10 cellular contexts compared by ENCODE assay signal in the genomic region with DNA sequence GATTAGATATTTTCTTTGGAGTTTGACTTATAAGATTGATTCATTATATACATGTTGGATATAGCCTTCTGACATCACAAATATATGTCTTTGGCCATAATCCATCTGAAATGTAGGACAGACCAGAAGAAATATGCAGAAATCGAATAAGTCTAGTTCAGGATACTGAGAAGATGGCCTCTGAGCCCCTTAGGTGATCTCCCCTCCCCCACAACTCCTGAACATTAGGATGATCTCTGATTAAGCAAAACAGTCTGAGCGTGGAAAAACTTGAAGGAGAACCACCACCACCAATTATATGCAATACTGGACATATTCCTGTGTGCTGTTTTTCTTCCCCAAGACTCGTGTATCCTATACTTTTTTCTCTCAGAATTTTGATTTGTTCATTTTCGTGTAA. TPM values are rescaled to one million over a fixed set of nuclear protein-coding genes. Genes with fewer than 3 reads are reported as not detected.
DNase-seq lines count a peak whose midpoint lies in the region; ATAC-seq, FAIRE-seq and TF ChIP-seq lines count a peak whose summit lies in the region.
"Had no signal": no experiment of that assay in that cellular context is flagged by ENCODE, and none has a peak within 500 bp of the region (broad histone marks: within the 10 kb centered on the region; RNA-seq: fewer than 3 reads in every experiment).

No MANE protein-coding gene starts in this region.

- no peak for ATAC-seq in HG03159 (IDR thresholded peaks at IDR 0.05; ENCODE audit: unreplicated experiment)
- no peak for ATAC-seq in GM19395 (IDR thresholded peaks at IDR 0.05; ENCODE audit: unreplicated experiment)

- peak overlapping the region; percentile 98 for H3K4me3 ChIP-seq in OCI-LY3 (ENCODE audit: low read length)
- H3K4me3 ChIP-seq in endothelial cell of umbilical vein (replicated peaks in 1 of 3; ENCODE audit: insufficient read depth in 1 of 3, low read depth in 1 of 3, low read length in 3 of 3), result peak overlapping the region in 1 of 3 experiments; percentile 86
- peak overlapping the region; percentile 99 for H3K4me3 ChIP-seq in skeletal muscle cell (ENCODE audit: low read depth, low read length)

- peaks cover 74% of the 10 kb centered on the region for H4K20me1 ChIP-seq in OCI-LY3 (ENCODE audit: insufficient read depth, low read length)
- H4K20me1 ChIP-seq in endothelial cell of umbilical vein (replicated peaks; ENCODE audit: control insufficient read depth, extremely low read depth, insufficient read depth, low read length), result peaks cover 31% of the 10 kb centered on the region

- peaks cover 45% of the 10 kb centered on the region for H3K4me1 ChIP-seq in OCI-LY3 (ENCODE audit: low read length)
- H3K4me1 ChIP-seq in endothelial cell of umbilical vein (ENCODE audit: control insufficient read depth, extremely low read depth, insufficient read depth, low read length), result peaks cover 47% of the 10 kb centered on the region

- CTCF ChIA-PET in endothelial cell of umbilical vein (lab: Charles Lee), result interaction anchor here (0.8 kb wide), 1 partner anchor 8 kb away, joined by 4 read pairs; no protein-coding TSS in a partner anchor

- peak; percentile 43 to 68 for DNase-seq in NCI-H524 (lab: John Stamatoyannopoulos, UW)
- no peak for DNase-seq in NCI-H524 treated with DMSO at 0.1 percent for 48 hours (lab: John Stamatoyannopoulos, UW)
- peak; percentile 21 for DNase-seq in endothelial cell of umbilical vein (ENCODE audit: low read depth, low spot score)
- DNase-seq in skeletal muscle cell (ENCODE audit: low read depth), result no peak
- DNase-seq in effector CD4-positive, alpha-beta T cell, result no peak
- DNase-seq: effector memory CD4-positive, alpha-beta T cell; stimulated activated CD4-positive, alpha-beta T cell treated with anti-CD3 and anti-CD28 coated beads, Interleukin-1b, Interleukin-23, amount 100 ng/mL, for 48 hours had no signal

- BruUV-seq in endothelial cell of umbilical vein (replicated peaks; lab: Mats Ljungman, UMichigan), result no TSS peak

- no peaks in the 10 kb centered on the region for H3K9me1 ChIP-seq in endothelial cell of umbilical vein (replicated peaks; ENCODE audit: control insufficient read depth, extremely low read depth, insufficient read depth, low read length)

- H2AFZ ChIP-seq in OCI-LY3 (ENCODE audit: low read depth, low read length), result no peak overlapping the region
- H2AFZ ChIP-seq in endothelial cell of umbilical vein (ENCODE audit: low read depth, low read length), result no peak overlapping the region

- H3K36me3 ChIP-seq in OCI-LY3 (replicated peaks; ENCODE audit: low read depth, low read length), result peaks cover 20% of the 10 kb centered on the region
- no peaks in the 10 kb centered on the region for H3K36me3 ChIP-seq in endothelial cell of umbilical vein (ENCODE audit: control insufficient read depth in 2 of 2, extremely low read depth in 1 of 2, insufficient read depth in 2 of 2, low read length in 2 of 2)

- no peak for TF ChIP-seq CTCF in OCI-LY3 (IDR thresholded peaks at IDR 0.05; ENCODE audit: low read depth, low read length)
- TF ChIP-seq CTCF in endothelial cell of umbilical vein (IDR thresholded peaks at IDR 0.05; ENCODE audit: extremely low read depth in 1 of 2, insufficient read depth in 1 of 2, low read depth in 1 of 2, low read length in 2 of 2), result no peak

- H3K9me3 ChIP-seq in OCI-LY3 (ENCODE audit: insufficient read depth, low read length) (no peaks in the 10 kb centered on the region), endothelial cell of umbilical vein (replicated peaks; ENCODE audit: control insufficient read depth, insufficient read depth, low read length) (no peaks in the 10 kb centered on the region)

- TF ChIP-seq POLR2A in endothelial cell of umbilical vein (IDR thresholded peaks at IDR 0.05; ENCODE audit: low read depth, low read length), result no peak

- dilution Hi-C loops in endothelial cell of umbilical vein (cut with MboI; ENCODE audit: extremely low pct_ligation_motif_present, low sequenced_read_pairs), result no loop called here

- intact Hi-C loops in endothelial cell of umbilical vein (cut with micrococcal nuclease), result no loop called here

- no peaks in the 10 kb centered on the region for H3K27me3 ChIP-seq in OCI-LY3 (ENCODE audit: low read depth, low read length)
- H3K27me3 ChIP-seq in endothelial cell of umbilical vein (ENCODE audit: control insufficient read depth in 2 of 2, insufficient read depth in 2 of 2, low read length in 2 of 2), result no peaks in the 10 kb centered on the region

- peak overlapping the region; percentile 73 for H3K4me2 ChIP-seq in OCI-LY3 (ENCODE audit: low read length)
- peak overlapping the region; percentile 96 for H3K4me2 ChIP-seq in endothelial cell of umbilical vein (ENCODE audit: insufficient read depth, low read length)

- POLR2A ChIA-PET in endothelial cell of umbilical vein (lab: Charles Lee), result no interaction called here

- 0 out of 2 replicates have a peak overlapping the region, but pooled peaks have one; percentile 8 for H3K9ac ChIP-seq in OCI-LY3 (ENCODE audit: low read length)
- H3K9ac ChIP-seq in endothelial cell of umbilical vein (replicated peaks; ENCODE audit: extremely low read depth, insufficient read depth, low read length), result peak overlapping the region; percentile 99

- H3K27ac ChIP-seq in OCI-LY3 (ENCODE audit: low read length) (no peak overlapping the region), endothelial cell of umbilical vein (ENCODE audit: insufficient read depth, low read depth, low read length) (peak overlapping the region; percentile 31)

- H3K79me2 ChIP-seq in OCI-LY3 (ENCODE audit: low read length) (peaks cover 92% of the 10 kb centered on the region), endothelial cell of umbilical vein (ENCODE audit: control insufficient read depth, insufficient read depth, low read length) (peaks cover 85% of the 10 kb centered on the region)

- no peak for FAIRE-seq in endothelial cell of umbilical vein (lab: Jason Lieb, UNC)

TF ChIP-seq in endothelial cell of umbilical vein, 7 proteins besides CTCF, POLR2A, EP300 and RAD21:
- TF ChIP-seq EZH2 (IDR thresholded peaks at IDR 0.05; ENCODE audit: borderline replicate concordance, low read depth, low read length, severe bottlenecking) (no peak), MYC (IDR thresholded peaks at IDR 0.05; ENCODE audit: low read depth, low read length) (no peak), GATA2 (IDR thresholded peaks at IDR 0.05; ENCODE audit: insufficient read depth, insufficient read length, low read depth, low read length) (no peak)

RNA-seq across cellular contexts. Expression of a gene that starts 3.2 kb away (rescaled TPM):
- total RNA-seq in endothelial cell of umbilical vein, result 145 and 149 TPM in 2 replicates
- polyA plus RNA-seq in endothelial cell of umbilical vein, result 48.2 and 64.5 TPM in 2 replicates
- 42.1 and 44.2 TPM in 2 replicates for polyA plus RNA-seq in endothelial cell of umbilical vein (2011; cell fraction: cytosol; rRNA removed)
- 260 and 310 TPM in 2 replicates for polyA plus RNA-seq in endothelial cell of umbilical vein (2011; cell fraction: nucleus; rRNA removed)
- polyA plus RNA-seq in endothelial cell of umbilical vein (2012), result 56.6 and 64.1 TPM in 2 replicates
- 135 and 172 TPM in 2 replicates for polyA minus RNA-seq in endothelial cell of umbilical vein
- 54.6 TPM for polyA minus RNA-seq in endothelial cell of umbilical vein (2011; cell fraction: cytosol; rRNA and poly(A)+ RNA removed)
- polyA minus RNA-seq in endothelial cell of umbilical vein (2011; cell fraction: nucleus; rRNA and poly(A)+ RNA removed), result 250 and 314 TPM in 2 replicates

RNA-seq across cellular contexts. Expression of a gene that starts 37.8 kb away (rescaled TPM):
- 22.7 and 26.5 TPM in 2 replicates for total RNA-seq in endothelial cell of umbilical vein
- polyA plus RNA-seq in endothelial cell of umbilical vein, result 10.0 and 10.5 TPM in 2 replicates
- polyA plus RNA-seq in endothelial cell of umbilical vein (2011; cell fraction: cytosol; rRNA removed), result 15.7 and 17.8 TPM in 2 replicates
- polyA plus RNA-seq in endothelial cell of umbilical vein (2011; cell fraction: nucleus; rRNA removed), result 13.4 and 13.5 TPM in 2 replicates
- 29.0 and 37.1 TPM in 2 replicates for polyA plus RNA-seq in endothelial cell of umbilical vein (2012)
- polyA minus RNA-seq in endothelial cell of umbilical vein, result 19.3 and 33.5 TPM in 2 replicates
- 37.1 TPM for polyA minus RNA-seq in endothelial cell of umbilical vein (2011; cell fraction: cytosol; rRNA and poly(A)+ RNA removed)
- polyA minus RNA-seq in endothelial cell of umbilical vein (2011; cell fraction: nucleus; rRNA and poly(A)+ RNA removed), result 13.6 and 15.8 TPM in 2 replicates

Comparison
In these comparisons a context has a peak if more than half of its experiments do, and no peak if none do; other contexts are left out.
1. DNase-seq: peak in NCI-H524 (2 of 2) and endothelial cell of umbilical vein (single experiment); none in NCI-H524 treated with DMSO at 0.1 percent for 48 hours (single experiment), skeletal muscle cell (single experiment) and effector CD4-positive, alpha-beta T cell (single experiment).